8 cellular contexts compared by ENCODE assay signal in the genomic region with DNA sequence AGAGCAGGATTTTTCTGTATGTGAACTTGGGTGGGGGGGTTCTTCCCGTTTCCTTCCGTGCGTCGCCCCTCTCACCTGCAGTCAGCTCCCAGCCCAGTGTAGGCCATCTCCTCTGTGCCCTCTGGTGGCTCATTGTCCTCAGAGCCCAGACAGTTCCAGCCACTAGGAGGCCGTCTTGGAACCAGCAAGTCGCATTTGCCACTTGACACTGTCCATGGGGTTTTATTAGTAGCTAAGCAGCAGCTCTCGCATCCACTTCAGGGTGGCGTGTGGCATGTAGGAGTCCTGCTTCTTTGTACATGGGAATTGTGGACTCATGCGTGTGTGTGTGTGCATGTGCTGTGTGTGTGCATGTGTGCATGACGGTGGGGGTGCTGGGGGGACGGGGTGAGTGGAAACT.
DNase-seq lines count a peak whose midpoint lies in the region; ATAC-seq and TF ChIP-seq lines count a peak whose summit lies in the region.

No MANE protein-coding gene starts in this region.

- no peaks in the 10 kb centered on the region for H3K9me2 ChIP-seq in MM.1S (replicated peaks; ENCODE audit: insufficient read depth, low read length)

- in situ Hi-C loops in transverse colon (cut with MboI; ENCODE audit: low pct_ligation_motif_present in 1 of 4, low pct_unique_long_range_greater_than_20kb in 1 of 4, low sequenced_read_pairs in 3 of 4): no loop called here

- peaks cover 59% of the 10 kb centered on the region for H3K79me2 ChIP-seq in MM.1S (ENCODE audit: low read length)

- WGBS in iPS DF 6.9 (ENCODE audit: insufficient coverage, insufficient read length): no CpG with 5 or more reads among the region's 11 CpGs
- WGBS in transverse colon (ENCODE audit: low coverage in 1 of 2), 2 donors: 74 to 96% methylated on average over 3 to 11 of the region's 11 CpGs

- intact Hi-C loops in ascending aorta (cut with DNase I) (loop anchor here (2.0 kb wide), 1 partner anchor 32 kb away; no protein-coding TSS in a partner anchor), transverse colon (cut with DNase I; ENCODE audit: low total_unique reads) (no loop called here)

- H3K4me1 ChIP-seq in MM.1S (ENCODE audit: low read length) (peaks cover 53% of the 10 kb centered on the region), ascending aorta (no peaks in the 10 kb centered on the region), iPS DF 6.9 (ENCODE audit: control insufficient read depth, insufficient read depth, low read length) (no peaks in the 10 kb centered on the region), transverse colon (peaks cover 0 to 4% (median 0%) of the 10 kb centered on the region in 4 donors)

- H3K27ac ChIP-seq in MM.1S (ENCODE audit: low read length): no peak overlapping the region
- no peak overlapping the region for H3K27ac ChIP-seq in ascending aorta
- no peak overlapping the region for H3K27ac ChIP-seq in iPS DF 6.9 (ENCODE audit: low read length)
- H3K27ac ChIP-seq in transverse colon: no peak overlapping the region

- no peak overlapping the region for H3K4me2 ChIP-seq in MM.1S (ENCODE audit: low read depth, low read length)

- peak; percentile 38 for TF ChIP-seq CTCF in MM.1S (IDR thresholded peaks at IDR 0.05; ENCODE audit: low read length)
- TF ChIP-seq CTCF in ascending aorta (IDR thresholded peaks at IDR 0.05): peak; percentile 9 to 36 (median 23)
- peak; percentile 24 to 73 (median 56) for TF ChIP-seq CTCF in transverse colon (IDR thresholded peaks at IDR 0.05)

- H4K20me1 ChIP-seq in MM.1S (ENCODE audit: insufficient read depth, low read length): no peaks in the 10 kb centered on the region

- no peak for ATAC-seq in GM21390 (IDR thresholded peaks at IDR 0.05; ENCODE audit: unreplicated experiment)

- H3K36me3 ChIP-seq in MM.1S (replicated peaks; ENCODE audit: insufficient read depth, low read length) (peaks cover 48% of the 10 kb centered on the region), ascending aorta (peaks cover 66 to 80% of the 10 kb centered on the region in 2 donors), iPS DF 6.9 (ENCODE audit: control insufficient read depth, insufficient read depth, low read length) (peaks cover 25% of the 10 kb centered on the region; the same call in 1 of the 2 replicates), transverse colon (peaks cover 0 to 42% (median 15%) of the 10 kb centered on the region in 4 donors)

- H3K9ac ChIP-seq in MM.1S (ENCODE audit: low read length): no peak overlapping the region

- H3K27me3 ChIP-seq in MM.1S (replicated peaks; ENCODE audit: insufficient read depth, low read length) (no peaks in the 10 kb centered on the region), ascending aorta (no peaks in the 10 kb centered on the region), iPS DF 6.9 (ENCODE audit: control insufficient read depth, insufficient read depth, low read length) (no peaks in the 10 kb centered on the region), transverse colon (no peaks in the 10 kb centered on the region)

- no peak for TF ChIP-seq EP300 in transverse colon (IDR thresholded peaks at IDR 0.05; ENCODE audit: low read depth)

- H3K9me3 ChIP-seq in MM.1S (replicated peaks; ENCODE audit: insufficient read depth, low read length) (no peaks in the 10 kb centered on the region), ascending aorta (no peaks in the 10 kb centered on the region), iPS DF 6.9 (ENCODE audit: control insufficient read depth, insufficient read depth, low read length) (no peaks in the 10 kb centered on the region), transverse colon (no peaks in the 10 kb centered on the region)

- peak; percentile 20 for DNase-seq in NCI-H345 (lab: John Stamatoyannopoulos, UW)
- no peak for DNase-seq in NCI-H345 treated with DMSO at 0.1 percent for 48 hours (lab: John Stamatoyannopoulos, UW; ENCODE audit: unreplicated experiment)
- DNase-seq in MM.1S: no peak
- no peak for DNase-seq in ascending aorta (ENCODE audit: low spot score in 2 of 2)
- DNase-seq in iPS DF 6.9 (ENCODE audit: low read depth, low spot score): peak; percentile 33
- DNase-seq in transverse colon: peak; percentile 40
- no peak for DNase-seq in germinal center (ENCODE audit: low spot score)

- no peak overlapping the region for H3K4me3 ChIP-seq in MM.1S (ENCODE audit: low read length)
- no peak overlapping the region for H3K4me3 ChIP-seq in ascending aorta
- no peak overlapping the region for H3K4me3 ChIP-seq in iPS DF 6.9 (ENCODE audit: low read length)
- H3K4me3 ChIP-seq in transverse colon: no peak overlapping the region

- TF ChIP-seq POLR2A in transverse colon (IDR thresholded peaks at IDR 0.05): no peak

- H2AFZ ChIP-seq in MM.1S (ENCODE audit: low read length): no peak overlapping the region

- H3F3A ChIP-seq in MM.1S (ENCODE audit: insufficient read depth, low read length): peaks cover 35% of the 10 kb centered on the region

Comparison
In these comparisons a context has a peak if more than half of its experiments do, and no peak if none do; other contexts are left out.
1. DNase-seq: peak in NCI-H345 (single experiment), iPS DF 6.9 (single experiment) and transverse colon (single experiment); none in NCI-H345 treated with DMSO at 0.1 percent for 48 hours (single experiment), MM.1S (single experiment), ascending aorta (0 of 2) and germinal center (single experiment).
2. Peak in every context shown above with its lines, with median percentiles within 50 percentile points of each other: CTCF ChIP-seq.